In genomic region chr5:39205550-39205949, GRCh38 we compare ENCODE assay signal across 22 cellular contexts. TPM values are rescaled to one million over a fixed set of nuclear protein-coding genes. Genes with fewer than 3 reads are reported as not detected.
DNase-seq lines count a peak whose midpoint lies in the region; ATAC-seq and TF ChIP-seq lines count a peak whose summit lies in the region.
"Had no signal": no experiment of that assay in that cellular context is flagged by ENCODE, and none has a peak within 500 bp of the region (broad histone marks: within the 10 kb centered on the region; RNA-seq: fewer than 3 reads in every experiment).

No MANE protein-coding gene starts in this region.

- H4K20me1 ChIP-seq in GM23338 (replicated peaks; ENCODE audit: insufficient read depth) (no peaks in the 10 kb centered on the region), GM23248 (ENCODE audit: insufficient read depth) (no peaks in the 10 kb centered on the region)

- no peak overlapping the region for H3K27ac ChIP-seq in GM23338 (ENCODE audit: low read depth)
- H3K27ac ChIP-seq in naive thymus-derived CD4-positive, alpha-beta T cell (ENCODE audit: low read depth, low read length) = peak overlapping the region; percentile 93
- no peak overlapping the region for H3K27ac ChIP-seq in GM23248
- H3K27ac ChIP-seq: PC-9, psoas muscle, suprapubic skin had no signal

- no peak overlapping the region for H3K9ac ChIP-seq in GM23248

- H3K27me3 ChIP-seq in GM23338 (ENCODE audit: insufficient read depth) = no peaks in the 10 kb centered on the region
- H3K27me3 ChIP-seq in naive thymus-derived CD4-positive, alpha-beta T cell (ENCODE audit: control insufficient read depth in 2 of 2, insufficient read depth in 2 of 2, low read length in 2 of 2) = no peaks in the 10 kb centered on the region
- no peaks in the 10 kb centered on the region for H3K27me3 ChIP-seq in GM23248 (replicated peaks; ENCODE audit: insufficient read depth)
- H3K27me3 ChIP-seq: suprapubic skin had no signal

- no peak for ATAC-seq in activated CD8-positive, alpha-beta memory T cell treated with anti-CD3 and anti-CD28 coated beads, Interleukin-2, amount 10 ng/mL, durations not matched to agents 7 days and 5 days
- no peak for ATAC-seq in GM23338
- no peak for ATAC-seq in activated T-helper 17 cell treated with anti-CD3 and anti-CD28 coated beads, Interleukin-2, amount 50 U/mL, for 72 hours (replicated peaks)
- no peak for ATAC-seq in naive thymus-derived CD4-positive, alpha-beta T cell
- ATAC-seq: psoas muscle had no signal

- peaks cover 69% of the 10 kb centered on the region for H3K4me1 Mint-ChIP-seq in activated CD8-positive, alpha-beta memory T cell treated with anti-CD3 and anti-CD28 coated beads, Interleukin-2, amount 10 ng/mL, durations not matched to agents 7 days and 5 days
- H3K4me1 Mint-ChIP-seq in GM23338 = peaks cover 17% of the 10 kb centered on the region; the same call in 2 of the 3 replicates
- peaks cover 33% of the 10 kb centered on the region for H3K4me1 Mint-ChIP-seq in activated T-helper 17 cell treated with anti-CD3 and anti-CD28 coated beads, Interleukin-2, amount 50 U/mL, for 72 hours
- peaks cover 45 to 73% (median 71%) of the 10 kb centered on the region in 7 donors for H3K4me1 Mint-ChIP-seq in naive thymus-derived CD4-positive, alpha-beta T cell

- intact Hi-C loops in naive thymus-derived CD4-positive, alpha-beta T cell (cut with micrococcal nuclease) = loop anchor here in 1 of 2 donors (10.0 kb wide), 1 partner anchor 1199 kb away; no protein-coding TSS in a partner anchor

- POLR2A ChIA-PET in naive thymus-derived CD4-positive, alpha-beta T cell (lab: Charles Lee) = interaction anchor here (0.7 to 22.3 kb wide), 6 partner anchors 7 to 70 kb away, joined by 3 to 679 read pairs (median 109); partner anchors contain the start of gene FYB1

- H3K4me2 ChIP-seq in GM23338 (no peak overlapping the region), GM23248 (ENCODE audit: unreplicated experiment) (no peak overlapping the region)
- H3K4me2 ChIP-seq: PC-9 had no signal

- no peak overlapping the region for H3K4me3 ChIP-seq in GM23338
- H3K4me3 ChIP-seq in naive thymus-derived CD4-positive, alpha-beta T cell (ENCODE audit: low read length) = peak overlapping the region; percentile 82
- no peak overlapping the region for H3K4me3 ChIP-seq in GM23248
- H3K4me3 ChIP-seq: PC-9, psoas muscle, suprapubic skin had no signal

- DNase-seq in activated CD8-positive, alpha-beta memory T cell treated with anti-CD3 and anti-CD28 coated beads, Interleukin-2, amount 10 ng/mL, durations not matched to agents 7 days and 5 days = no peak
- DNase-seq in activated CD8-positive, alpha-beta memory T cell treated with anti-CD3 and anti-CD28 coated beads, Interleukin-2, amount 50 U/mL, for 48 hours = no peak
- DNase-seq in GM23338 (ENCODE audit: low spot score) (no peak), T-helper 9 cell (no peak), Ammon's horn (ENCODE audit: low spot score) (no peak), GM23248 (no peak)
- DNase-seq in naive thymus-derived CD4-positive, alpha-beta T cell = no peak
- DNase-seq: AML-193; COR-L47; DMS79; head of caudate nucleus; NCI-H1436; NCI-H2171; NCI-H510A treated with DMSO at 0.1 percent for 48 hours; PC-9; psoas muscle; SHP77; stimulated activated CD4-positive, alpha-beta T cell treated with anti-CD3 and anti-CD28 coated beads, Interleukin-1b, Interleukin-23, amount 100 ng/mL, for 48 hours had no signal

- H3K4me1 ChIP-seq in GM23338 (ENCODE audit: insufficient read depth) (peaks cover 8% of the 10 kb centered on the region; the same call in 1 of the 2 replicates), GM23248 (ENCODE audit: insufficient read depth) (0 out of 2 replicates have a peak, but pooled peaks cover 10% of the 10 kb centered on the region)
- peaks cover 63 to 75% of the 10 kb centered on the region in 2 donors for H3K4me1 ChIP-seq in naive thymus-derived CD4-positive, alpha-beta T cell (ENCODE audit: control insufficient read depth in 2 of 2, insufficient read depth in 2 of 2, low read length in 2 of 2)
- H3K4me1 ChIP-seq: psoas muscle, suprapubic skin had no signal

- no peaks in the 10 kb centered on the region for H3K9me3 Mint-ChIP-seq in activated CD8-positive, alpha-beta memory T cell treated with anti-CD3 and anti-CD28 coated beads, Interleukin-2, amount 10 ng/mL, durations not matched to agents 7 days and 5 days (ENCODE audit: low read depth)
- H3K9me3 Mint-ChIP-seq in GM23338 = no peaks in the 10 kb centered on the region
- H3K9me3 Mint-ChIP-seq in activated T-helper 17 cell treated with anti-CD3 and anti-CD28 coated beads, Interleukin-2, amount 50 U/mL, for 72 hours = no peaks in the 10 kb centered on the region
- H3K9me3 Mint-ChIP-seq in naive thymus-derived CD4-positive, alpha-beta T cell = no peaks in the 10 kb centered on the region

- H3K36me3 ChIP-seq in GM23338 (ENCODE audit: insufficient read depth) (no peaks in the 10 kb centered on the region), GM23248 (ENCODE audit: low read depth) (no peaks in the 10 kb centered on the region)
- H3K36me3 ChIP-seq in naive thymus-derived CD4-positive, alpha-beta T cell (ENCODE audit: control insufficient read depth in 2 of 3, insufficient read depth in 3 of 3, low read length in 3 of 3) = peaks cover 0 to 3% (median 0%) of the 10 kb centered on the region in 3 experiments
- H3K36me3 ChIP-seq: suprapubic skin had no signal

- H3K27ac Mint-ChIP-seq in activated CD8-positive, alpha-beta memory T cell treated with anti-CD3 and anti-CD28 coated beads, Interleukin-2, amount 10 ng/mL, durations not matched to agents 7 days and 5 days = peak overlapping the region; percentile 95
- no peak overlapping the region for H3K27ac Mint-ChIP-seq in GM23338
- H3K27ac Mint-ChIP-seq in activated T-helper 17 cell treated with anti-CD3 and anti-CD28 coated beads, Interleukin-2, amount 50 U/mL, for 72 hours = peak overlapping the region; percentile 90
- peak overlapping the region; percentile 86 to 99 (median 98) for H3K27ac Mint-ChIP-seq in naive thymus-derived CD4-positive, alpha-beta T cell

- TF ChIP-seq CTCF in GM23338 (conservative IDR thresholded peaks at IDR 0.05; ENCODE audit: low read depth in 2 of 2) = no peak

- 77 to 83% methylated on average over 3 of the region's 3 CpGs for WGBS in GM23248 (ENCODE audit: low coverage in 1 of 2, low lambda C conversion rate in 2 of 2, missing lambda C conversion rate in 2 of 2), 2 experiments

- H3K4me3 Mint-ChIP-seq in activated CD8-positive, alpha-beta memory T cell treated with anti-CD3 and anti-CD28 coated beads, Interleukin-2, amount 10 ng/mL, durations not matched to agents 7 days and 5 days = peak overlapping the region; percentile 97
- no peak overlapping the region for H3K4me3 Mint-ChIP-seq in GM23338
- peak overlapping the region; percentile 91 for H3K4me3 Mint-ChIP-seq in activated T-helper 17 cell treated with anti-CD3 and anti-CD28 coated beads, Interleukin-2, amount 50 U/mL, for 72 hours
- H3K4me3 Mint-ChIP-seq in naive thymus-derived CD4-positive, alpha-beta T cell = peak overlapping the region; percentile 42 to 100 (median 96)

- H3K79me2 ChIP-seq in GM23338 (replicated peaks; ENCODE audit: insufficient read depth) (no peaks in the 10 kb centered on the region), GM23248 (ENCODE audit: insufficient read depth) (no peaks in the 10 kb centered on the region)

- in situ Hi-C loops in GM23248 (cut with MboI) = loop anchor here (25.0 kb wide), 1 partner anchor 357 kb away; no protein-coding TSS in a partner anchor

- H3K9me3 ChIP-seq in naive thymus-derived CD4-positive, alpha-beta T cell (ENCODE audit: control insufficient read depth in 2 of 3, low read length in 3 of 3) = no peaks in the 10 kb centered on the region
- no peaks in the 10 kb centered on the region for H3K9me3 ChIP-seq in GM23248 (ENCODE audit: low read depth)
- H3K9me3 ChIP-seq: psoas muscle, suprapubic skin had no signal

- H3K27me3 Mint-ChIP-seq in activated CD8-positive, alpha-beta memory T cell treated with anti-CD3 and anti-CD28 coated beads, Interleukin-2, amount 10 ng/mL, durations not matched to agents 7 days and 5 days = no peaks in the 10 kb centered on the region
- H3K27me3 Mint-ChIP-seq in GM23338 (ENCODE audit: insufficient read depth, low read depth, poor library complexity) = no peaks in the 10 kb centered on the region
- H3K27me3 Mint-ChIP-seq in activated T-helper 17 cell treated with anti-CD3 and anti-CD28 coated beads, Interleukin-2, amount 50 U/mL, for 72 hours = no peaks in the 10 kb centered on the region
- peaks cover 0 to 2% (median 0%) of the 10 kb centered on the region in 5 donors for H3K27me3 Mint-ChIP-seq in naive thymus-derived CD4-positive, alpha-beta T cell

- H3F3A ChIP-seq in GM23338 (replicated peaks; ENCODE audit: low read depth) (no peaks in the 10 kb centered on the region), GM23248 (ENCODE audit: insufficient read depth) (peaks cover 5% of the 10 kb centered on the region)

- H3K36me3 Mint-ChIP-seq in activated CD8-positive, alpha-beta memory T cell treated with anti-CD3 and anti-CD28 coated beads, Interleukin-2, amount 10 ng/mL, durations not matched to agents 7 days and 5 days = peaks cover 18% of the 10 kb centered on the region
- H3K36me3 Mint-ChIP-seq in GM23338 (ENCODE audit: low read depth) = no peaks in the 10 kb centered on the region
- peaks cover 27% of the 10 kb centered on the region for H3K36me3 Mint-ChIP-seq in activated T-helper 17 cell treated with anti-CD3 and anti-CD28 coated beads, Interleukin-2, amount 50 U/mL, for 72 hours (ENCODE audit: low read depth)
- peaks cover 2 to 16% (median 13%) of the 10 kb centered on the region in 5 donors for H3K36me3 Mint-ChIP-seq in naive thymus-derived CD4-positive, alpha-beta T cell

- CTCF ChIA-PET in activated CD8-positive, alpha-beta memory T cell treated with anti-CD3 and anti-CD28 coated beads, Interleukin-2, amount 10 ng/mL, durations not matched to agents 7 days and 5 days (lab: Charles Lee) = interaction anchor here (1.0 to 2.0 kb wide), 4 partner anchors 11 to 77 kb away, joined by 3 to 10 read pairs (median 6); no protein-coding TSS in a partner anchor
- CTCF ChIA-PET in naive thymus-derived CD4-positive, alpha-beta T cell (lab: Charles Lee) = interaction anchor here (1.2 to 2.7 kb wide), 4 partner anchors 9 to 17 kb away, joined by 4 to 20 read pairs (median 6); no protein-coding TSS in a partner anchor

- H3K9me2 ChIP-seq in GM23338 (ENCODE audit: insufficient read depth) (no peaks in the 10 kb centered on the region; the same call in 1 of the 2 replicates), GM23248 (ENCODE audit: insufficient read depth) (no peaks in the 10 kb centered on the region)

- peak overlapping the region; percentile 30; the same call in 1 of the 2 replicates for H2AFZ ChIP-seq in GM23338
- no peak overlapping the region for H2AFZ ChIP-seq in GM23248
- H2AFZ ChIP-seq: PC-9 had no signal

RNA-seq across cellular contexts. Expression of gene FYB1, which starts 13.8 kb away (rescaled TPM):
- total RNA-seq in activated CD8-positive, alpha-beta memory T cell treated with anti-CD3 and anti-CD28 coated beads, Interleukin-2, amount 10 ng/mL, durations not matched to agents 7 days and 5 days = 100 to 1,000 TPM; 198 to 270 TPM
- not detected in 2 replicates for total RNA-seq in GM23338 (2014; rRNA removed; shearing (Covaris generic))
- not detected in 2 replicates for polyA plus RNA-seq in GM23338 (2016; fragmentation: Nextera tagmentation; extraction: Ambion mirVana)
- 100 to 1,000 TPM in 1 of 2 donors, 10 to 100 TPM in 1; 95.7 to 153 TPM for total RNA-seq in activated T-helper 17 cell treated with anti-CD3 and anti-CD28 coated beads, Interleukin-2, amount 50 U/mL, for 72 hours
- 100 to 1,000 TPM; 310 to 701 (median 497) TPM for total RNA-seq in naive thymus-derived CD4-positive, alpha-beta T cell
- polyA plus RNA-seq in naive thymus-derived CD4-positive, alpha-beta T cell = 100 to 1,000 TPM; 342 to 488 TPM
- under 0.01 TPM in 1 of 2 replicates, not detected in the other for total RNA-seq in GM23248 (2014; rRNA removed; shearing (Covaris generic))
- 0.08 and 0.11 TPM in 2 replicates for polyA plus RNA-seq in GM23248 (2016; fragmentation: Nextera tagmentation; extraction: Ambion mirVana)
- total RNA-seq: H1, lung microvascular endothelial cell had no signal
- polyA plus RNA-seq: H1 had no signal

Comparison
In these comparisons a context has a peak if more than half of its experiments do, and no peak if none do; other contexts are left out.
1. RNA of gene FYB1, which starts 13.8 kb away (total RNA-seq): 310 to 701 TPM in naive thymus-derived CD4-positive, alpha-beta T cell, 198 to 270 TPM in activated CD8-positive, alpha-beta memory T cell treated with anti-CD3 and anti-CD28 coated beads, Interleukin-2, amount 10 ng/mL, durations not matched to agents 7 days and 5 days and 95.7 to 153 TPM in activated T-helper 17 cell treated with anti-CD3 and anti-CD28 coated beads, Interleukin-2, amount 50 U/mL, for 72 hours; not detected in GM23338 and under 0.01 TPM in GM23248; every median in the first group is over 10 times any median in the second.